ENCODE assay signal across 1 cellular context in genomic region chr5:163567811-163568210, GRCh38.
TF ChIP-seq lines count a peak whose summit lies in the region.

No MANE protein-coding gene starts in this region.

TF ChIP-seq in GM23338, 12 proteins besides CTCF, POLR2A, EP300 and RAD21 (continued from another document):
- TF ChIP-seq ZNF462 (CRISPR knock-in tag; IDR thresholded peaks at IDR 0.05) (no peak), POLR2AphosphoS5 (IDR thresholded peaks at IDR 0.05; ENCODE audit: low read depth) (no peak), ETS1 (IDR thresholded peaks at IDR 0.05) (no peak), ZNF114 (CRISPR knock-in tag; IDR thresholded peaks at IDR 0.05) (no peak), REST (IDR thresholded peaks at IDR 0.05; ENCODE audit: unreplicated experiment) (no peak), EZH2 (IDR thresholded peaks at IDR 0.05; ENCODE audit: low read depth, unreplicated experiment) (no peak), JUNB (IDR thresholded peaks at IDR 0.05; ENCODE audit: unreplicated experiment) (no peak), STAT1 (IDR thresholded peaks at IDR 0.05; ENCODE audit: unreplicated experiment) (no peak), ZNF331 (CRISPR knock-in tag; IDR thresholded peaks at IDR 0.05; ENCODE audit: low read depth) (no peak)
